8 cellular contexts compared by ENCODE assay signal in the genomic region with DNA sequence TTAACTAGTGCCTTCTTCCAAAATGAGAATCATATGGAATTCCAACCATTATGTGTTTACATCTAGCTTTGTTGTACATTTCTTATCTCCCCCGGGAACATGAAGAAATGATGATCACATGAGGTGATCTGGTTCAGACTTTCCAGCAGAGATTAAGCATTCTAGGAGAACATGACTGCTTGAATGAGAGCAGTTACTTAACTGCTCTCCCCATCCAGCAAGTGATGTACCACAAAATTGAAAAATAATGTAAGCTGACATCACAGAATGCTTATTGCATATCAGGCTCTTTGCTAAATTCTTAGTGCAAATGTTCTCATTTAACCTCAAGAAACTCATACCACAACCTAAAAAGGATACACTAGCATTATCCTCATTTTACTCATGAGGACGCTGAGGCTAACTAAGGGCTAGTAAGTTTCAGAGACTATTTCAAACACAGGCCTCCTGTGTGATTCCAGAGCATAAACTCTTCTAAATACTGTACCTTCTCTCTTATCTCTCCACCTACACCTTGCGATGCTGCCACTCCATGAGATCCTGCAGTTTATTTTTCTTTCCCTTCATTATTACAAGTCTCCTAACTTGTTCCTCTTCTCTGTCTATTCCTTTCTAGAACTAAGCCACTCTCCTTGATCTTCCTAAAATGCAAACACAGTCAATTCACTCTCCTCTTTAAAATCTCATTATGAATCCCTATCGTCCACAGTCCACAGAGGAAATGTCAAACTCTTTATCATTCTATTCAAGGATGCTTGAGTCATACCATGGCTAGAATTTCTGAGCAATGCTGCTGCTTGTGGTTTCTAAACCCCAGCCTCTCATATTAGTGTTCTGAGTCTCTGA.
DNase-seq lines count a peak whose midpoint lies in the region; ATAC-seq and TF ChIP-seq lines count a peak whose summit lies in the region.

No MANE protein-coding gene starts in this region.

- no peak for DNase-seq in activated T-cell treated with anti-CD3 and anti-CD28 coated beads, Interleukin-2, amount 50 U/mL, for 24 hours
- no peak for DNase-seq in activated T-cell treated with anti-CD3 and anti-CD28 coated beads, Interleukin-2, amount 50 U/mL, for 48 hours
- DNase-seq in activated B cell treated with CpG ODN at 0.5 μM for 24 hours (no peak), RPMI8226 (no peak), NCI-H2227 (lab: John Stamatoyannopoulos, UW; ENCODE audit: unreplicated experiment) (no peak), GM10248 (ENCODE audit: extremely low spot score) (no peak)
- no peak for DNase-seq in stimulated activated naive CD8-positive, alpha-beta T cell treated with anti-CD3 and anti-CD28 coated beads, Interleukin-15, Interleukin-2, amounts not matched to agents 100 U/mL and 50 U/mL, for 24 hours

- peak overlapping the region; percentile 54 for H3K27ac Mint-ChIP-seq in activated T-cell treated with anti-CD3 and anti-CD28 coated beads, Interleukin-2, amount 50 U/mL, for 24 hours
- H3K27ac Mint-ChIP-seq in activated B cell treated with CpG ODN at 0.5 μM for 24 hours = peak overlapping the region; percentile 84

- H3K4me1 Mint-ChIP-seq in activated T-cell treated with anti-CD3 and anti-CD28 coated beads, Interleukin-2, amount 50 U/mL, for 24 hours (ENCODE audit: low read depth) = peaks cover 29% of the 10 kb centered on the region
- peaks cover 88% of the 10 kb centered on the region for H3K4me1 Mint-ChIP-seq in activated B cell treated with CpG ODN at 0.5 μM for 24 hours

- H3K4me3 Mint-ChIP-seq in activated T-cell treated with anti-CD3 and anti-CD28 coated beads, Interleukin-2, amount 50 U/mL, for 24 hours = no peak overlapping the region
- H3K4me3 Mint-ChIP-seq in activated B cell treated with CpG ODN at 0.5 μM for 24 hours = peak overlapping the region; percentile 50

- CTCF ChIA-PET in activated B cell treated with CpG ODN at 0.5 μM for 24 hours (lab: Charles Lee) (interaction anchor here (0.5 to 1.0 kb wide), 2 partner anchors 8 to 1787 kb away, joined by 3 to 4 read pairs; no protein-coding TSS in a partner anchor), GM10248 (lab: Yijun Ruan, JAX) (interaction anchor here (1.4 kb wide), 1 partner anchor 8 kb away, joined by 4 read pairs; no protein-coding TSS in a partner anchor)

- no peaks in the 10 kb centered on the region for H3K36me3 Mint-ChIP-seq in activated T-cell treated with anti-CD3 and anti-CD28 coated beads, Interleukin-2, amount 50 U/mL, for 24 hours (ENCODE audit: low read depth)
- H3K36me3 Mint-ChIP-seq in activated B cell treated with CpG ODN at 0.5 μM for 24 hours (ENCODE audit: low read depth) = no peaks in the 10 kb centered on the region

- POLR2A ChIA-PET in activated B cell treated with CpG ODN at 0.5 μM for 24 hours (lab: Charles Lee) = interaction anchor here (0.7 to 1.6 kb wide), 4 partner anchors 22 to 100 kb away, joined by 3 to 7 read pairs (median 5); no protein-coding TSS in a partner anchor
- POLR2A ChIA-PET in GM10248 (lab: Yijun Ruan, JAX) = no interaction called here

- intact Hi-C loops in activated B cell treated with CpG ODN at 0.5 μM for 24 hours (cut with micrococcal nuclease) = loop anchor here (2.0 kb wide), 1 partner anchor 1370 kb away; no protein-coding TSS in a partner anchor

- H3K27me3 Mint-ChIP-seq in activated T-cell treated with anti-CD3 and anti-CD28 coated beads, Interleukin-2, amount 50 U/mL, for 24 hours = peaks cover 4% of the 10 kb centered on the region
- no peaks in the 10 kb centered on the region for H3K27me3 Mint-ChIP-seq in activated B cell treated with CpG ODN at 0.5 μM for 24 hours

- TF ChIP-seq CTCF in activated B cell treated with CpG ODN at 0.5 μM for 24 hours (IDR thresholded peaks at IDR 0.05) (no peak), GM10248 (IDR thresholded peaks at IDR 0.05; ENCODE audit: control extremely low read depth, extremely low read depth, low read depth, missing control alignments) (no peak)

- ATAC-seq in HG03060 (IDR thresholded peaks at IDR 0.05; ENCODE audit: low read depth, unreplicated experiment) = peak; percentile 78
- ATAC-seq in activated B cell treated with CpG ODN at 0.5 μM for 24 hours (ENCODE audit: low read depth) = peak; percentile 49
- ATAC-seq in stimulated activated naive CD8-positive, alpha-beta T cell treated with anti-CD3 and anti-CD28 coated beads, Interleukin-15, Interleukin-2, amounts not matched to agents 100 U/mL and 50 U/mL, for 24 hours = peak; percentile 89

- H3K9me3 Mint-ChIP-seq in activated T-cell treated with anti-CD3 and anti-CD28 coated beads, Interleukin-2, amount 50 U/mL, for 24 hours = peaks cover 10% of the 10 kb centered on the region
- H3K9me3 Mint-ChIP-seq in activated B cell treated with CpG ODN at 0.5 μM for 24 hours = peaks cover 4% of the 10 kb centered on the region
